In genomic region chr10:71747808-71748523, GRCh38 we compare ENCODE assay signal across 8 cellular contexts.
DNase-seq lines count a peak whose midpoint lies in the region; ATAC-seq and TF ChIP-seq lines count a peak whose summit lies in the region.

No MANE protein-coding gene starts in this region.

- H3K4me3 ChIP-seq in parathyroid adenoma (ENCODE audit: low read depth, low read length) = no peak overlapping the region

- H3K27me3 ChIP-seq in parathyroid adenoma (ENCODE audit: control insufficient read depth, insufficient read depth, low read length) = no peaks in the 10 kb centered on the region

- DNase-seq in GM10266 (ENCODE audit: extremely low spot score) = peak; percentile 62
- DNase-seq in NOMO-1 (lab: John Stamatoyannopoulos, UW; ENCODE audit: unreplicated experiment in 2 of 2) = peak; percentile 82 to 87
- DNase-seq in erythroblast (lab: John Stamatoyannopoulos, UW) = peak; percentile 32 to 35
- DNase-seq in NCI-H2081 (lab: John Stamatoyannopoulos, UW) = no peak
- DNase-seq in EL = no peak

- ATAC-seq in GM19452 (IDR thresholded peaks at IDR 0.05; ENCODE audit: unreplicated experiment) (no peak), HG02610 (IDR thresholded peaks at IDR 0.05; ENCODE audit: unreplicated experiment) (no peak)

- no peaks in the 10 kb centered on the region for H3K36me3 ChIP-seq in parathyroid adenoma (ENCODE audit: control insufficient read depth, insufficient read depth, low read length)

- H3K79me2 ChIP-seq in parathyroid adenoma = no peaks in the 10 kb centered on the region

- H2AFZ ChIP-seq in parathyroid adenoma = no peak overlapping the region

- TF ChIP-seq POLR2A in erythroblast (IDR thresholded peaks at IDR 0.05; ENCODE audit: low read length) = no peak

- H3K27ac ChIP-seq in parathyroid adenoma = peak overlapping the region; percentile 45

- no peaks in the 10 kb centered on the region for H3K4me1 ChIP-seq in parathyroid adenoma

- TF ChIP-seq CTCF in GM10266 (IDR thresholded peaks at IDR 0.05; ENCODE audit: control insufficient read depth, insufficient read depth, low read depth, missing control alignments) (no peak), parathyroid adenoma (IDR thresholded peaks at IDR 0.05) (no peak)

- H3K9ac ChIP-seq in parathyroid adenoma = no peak overlapping the region

- H3K9me3 ChIP-seq in parathyroid adenoma (ENCODE audit: control insufficient read depth, low read length) = no peaks in the 10 kb centered on the region

- H3K4me2 ChIP-seq in parathyroid adenoma (ENCODE audit: low read length) = no peak overlapping the region

Comparison
In these comparisons a context has a peak if more than half of its experiments do, and no peak if none do; other contexts are left out.
1. DNase-seq: peak in GM10266 (single experiment), NOMO-1 (2 of 2) and erythroblast (2 of 2); none in NCI-H2081 (0 of 2) and EL (single experiment).